In the genomic region with DNA sequence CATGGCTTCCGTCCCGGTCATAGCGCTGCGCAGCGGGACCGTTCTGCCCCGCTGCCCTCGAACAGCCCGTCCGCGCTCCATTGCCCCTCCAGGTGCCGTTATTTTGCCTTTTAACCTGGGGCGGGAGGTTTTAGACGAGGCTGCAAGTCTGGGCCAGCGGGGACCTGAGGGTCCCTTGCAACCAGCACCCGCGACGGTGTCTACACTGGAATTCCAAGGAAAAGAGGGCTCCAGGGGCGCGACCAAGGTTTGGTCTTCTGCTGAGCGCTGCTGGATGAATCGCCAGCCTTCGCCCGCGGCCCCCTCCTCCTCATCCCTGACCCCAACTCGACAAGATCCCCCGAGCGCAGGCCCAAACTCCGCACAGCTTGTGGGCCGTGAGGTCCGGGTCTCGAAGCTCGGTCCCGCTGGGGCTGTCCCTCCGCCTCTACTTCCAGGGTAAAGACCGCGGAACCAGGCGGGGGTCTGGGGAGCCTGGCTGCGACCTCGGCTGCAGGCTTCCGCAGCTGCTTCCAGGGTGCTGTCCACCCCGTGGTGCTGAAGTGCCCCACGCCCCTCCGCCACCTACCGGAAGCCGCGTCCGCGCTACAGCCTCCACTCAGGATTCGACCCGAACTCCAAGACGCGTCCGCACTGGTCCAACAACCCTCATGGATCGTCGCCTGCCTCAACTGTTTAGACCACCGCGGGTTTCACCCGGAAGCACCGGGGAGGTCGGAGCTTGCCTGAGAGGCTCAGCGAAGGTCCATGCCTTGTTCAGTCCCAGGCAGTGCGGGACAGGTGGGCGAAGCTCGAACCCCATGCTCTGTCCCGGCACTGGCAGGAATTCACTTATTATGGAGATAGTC, we compare ENCODE assay signal across 8 cellular contexts. TPM values are rescaled to one million over a fixed set of nuclear protein-coding genes. Genes with fewer than 3 reads are reported as not detected.
DNase-seq lines count a peak whose midpoint lies in the region; ATAC-seq, FAIRE-seq and TF ChIP-seq lines count a peak whose summit lies in the region.

No MANE protein-coding gene starts in this region.

- TF ChIP-seq CTCF in GM06990 (IDR thresholded peaks at IDR 0.05; ENCODE audit: insufficient read depth, low read length, poor library complexity, severe bottlenecking): peak; percentile 51

- H3K4me3 ChIP-seq in GM06990 (replicated peaks; ENCODE audit: low read depth, low read length): no peak overlapping the region
- no peak overlapping the region for H3K4me3 ChIP-seq in small intestine (ENCODE audit: low read depth in 1 of 2, low read length in 2 of 2)

- H3K27ac ChIP-seq in small intestine (ENCODE audit: low read depth in 1 of 2, low read length in 1 of 2): no peak overlapping the region

- peaks cover 0 to 2% of the 10 kb centered on the region in 2 donors for H3K4me1 ChIP-seq in small intestine (ENCODE audit: control insufficient read depth in 2 of 2, insufficient read depth in 1 of 2, low read depth in 1 of 2, low read length in 1 of 2)

- no peaks in the 10 kb centered on the region; the same call in 1 of the 2 replicates for H3K27me3 ChIP-seq in GM06990 (replicated peaks; ENCODE audit: control insufficient read depth, insufficient read depth, low read length)
- peaks cover 0 to 26% of the 10 kb centered on the region in 2 donors for H3K27me3 ChIP-seq in small intestine (ENCODE audit: control insufficient read depth in 2 of 2, insufficient read depth in 2 of 2, low read length in 2 of 2)

- no peak for FAIRE-seq in small intestine (lab: Jason Lieb, UNC)

- DNase-seq in GM06990 (ENCODE audit: extremely low read depth, insufficient read length): peak; percentile 46
- peak; percentile 41 to 63 (median 51) for DNase-seq in T-helper 1 cell
- DNase-seq in amniotic stem cell (lab: John Stamatoyannopoulos, UW): peak; percentile 19
- peak in 35 of 51 donors; percentile 2 to 72 (median 23) for DNase-seq in hypothalamus (lab: John Stamatoyannopoulos, UW)
- DNase-seq in small intestine: peak; percentile 49

- H3K9me3 ChIP-seq in small intestine (ENCODE audit: control insufficient read depth, low read depth): no peaks in the 10 kb centered on the region

- ATAC-seq in HG02884 (IDR thresholded peaks at IDR 0.05; ENCODE audit: unreplicated experiment): no peak
- no peak for ATAC-seq in GM18870 (IDR thresholded peaks at IDR 0.05; ENCODE audit: unreplicated experiment)
- no peak for ATAC-seq in HG03469 (IDR thresholded peaks at IDR 0.05; ENCODE audit: unreplicated experiment)

- 8 to 15% (median 8%) methylated on average over 54 to 66 of the region's 66 CpGs for WGBS in small intestine, 3 donors

- no peaks in the 10 kb centered on the region for H3K36me3 ChIP-seq in GM06990 (ENCODE audit: control insufficient read depth, insufficient read depth, low read length)
- no peaks in the 10 kb centered on the region for H3K36me3 ChIP-seq in small intestine (ENCODE audit: control insufficient read depth in 2 of 2, insufficient read depth in 2 of 2, low read length in 2 of 2)

RNA-seq across cellular contexts. Expression of gene CA4, which starts 10.1 kb away (rescaled TPM):
- polyA plus RNA-seq in small intestine: 1 to 10 TPM in 1 of 3 donors, not detected in 2; 3.6 TPM
